In genomic region chr1:8905582-8906191, GRCh38 we compare ENCODE assay signal across 16 cellular contexts. TPM values are rescaled to one million over a fixed set of nuclear protein-coding genes. Genes with fewer than 3 reads are reported as not detected.
DNase-seq lines count a peak whose midpoint lies in the region; ATAC-seq and TF ChIP-seq lines count a peak whose summit lies in the region.
"Had no signal": no experiment of that assay in that cellular context is flagged by ENCODE, and none has a peak within 500 bp of the region (broad histone marks: within the 10 kb centered on the region; RNA-seq: fewer than 3 reads in every experiment).

No MANE protein-coding gene starts in this region.

- TF ChIP-seq CTCF in Loucy (conservative IDR thresholded peaks at IDR 0.05; ENCODE audit: low read length) (no peak), breast epithelium (IDR thresholded peaks at IDR 0.05) (no peak)

- intact Hi-C loops in breast epithelium (cut with DNase I; ENCODE audit: low total_unique reads): no loop called here

- H3K27ac ChIP-seq in ACC112 (ENCODE audit: low read depth, low read length) (peak overlapping the region; percentile 73), breast epithelium (peak overlapping the region; percentile 82 to 89), mesodermal cell (ENCODE audit: low read depth, low read length, severe bottlenecking) (peak overlapping the region; percentile 10)
- H3K27ac ChIP-seq: pancreas had no signal

- no peak for TF ChIP-seq POLR2A in breast epithelium (IDR thresholded peaks at IDR 0.05)

- WGBS in mesodermal cell (ENCODE audit: insufficient coverage in 2 of 2), 2 experiments: 91 to 99% methylated on average over 6 to 8 of the region's 9 CpGs

- H4K20me1 ChIP-seq in Loucy (ENCODE audit: insufficient read depth, low read length, poor library complexity, severe bottlenecking): no peaks in the 10 kb centered on the region

- DNase-seq in breast epithelium (ENCODE audit: low spot score in 2 of 2) (no peak), NOMO-1 treated with dmso at 0.1 percent for 144 hours (lab: John Stamatoyannopoulos, UW; ENCODE audit: unreplicated experiment) (no peak), hepatic stellate cell (ENCODE audit: low spot score) (no peak)
- DNase-seq: activated effector memory CD4-positive, alpha-beta T cell treated with Interleukin-2 at 50 U/mL for 16 hours; CD8-positive, alpha-beta memory T cell; erythroblast; left cardiac atrium; NCI-H1417; NK-92 treated with Interleukin-12 subunit alpha and Interleukin-12 subunit beta, amount 100 ng/mL, for 24 hours; pancreas had no signal

- peak overlapping the region; percentile 34; the same call in 1 of the 2 replicates for H3K4me3 ChIP-seq in ACC112 (ENCODE audit: low read depth, low read length)
- no peak overlapping the region for H3K4me3 ChIP-seq in Loucy (ENCODE audit: low read length, poor library complexity, severe bottlenecking)
- H3K4me3 ChIP-seq in breast epithelium: no peak overlapping the region
- no peak overlapping the region for H3K4me3 ChIP-seq in mesodermal cell (ENCODE audit: extremely low read depth, insufficient read depth, low read length, poor library complexity, severe bottlenecking)
- H3K4me3 ChIP-seq: pancreas had no signal

- H3K9me2 ChIP-seq in Loucy (replicated peaks; ENCODE audit: low read depth, low read length): no peaks in the 10 kb centered on the region

- H3K9ac ChIP-seq in Loucy (ENCODE audit: low read depth, low read length, poor library complexity, severe bottlenecking): no peak overlapping the region

- H3K27me3 ChIP-seq in ACC112 (ENCODE audit: insufficient read depth, low read length) (no peaks in the 10 kb centered on the region), Loucy (ENCODE audit: insufficient read depth, low read length, poor library complexity, severe bottlenecking) (no peaks in the 10 kb centered on the region), breast epithelium (no peaks in the 10 kb centered on the region)
- H3K27me3 ChIP-seq: pancreas had no signal

- no peaks in the 10 kb centered on the region for H3K9me3 ChIP-seq in Loucy (ENCODE audit: insufficient read depth, low read depth, low read length)
- no peaks in the 10 kb centered on the region for H3K9me3 ChIP-seq in breast epithelium
- no peaks in the 10 kb centered on the region for H3K9me3 ChIP-seq in mesodermal cell (ENCODE audit: control insufficient read depth, low read length)
- H3K9me3 ChIP-seq: pancreas had no signal

- H3F3A ChIP-seq in Loucy (ENCODE audit: low read depth): no peaks in the 10 kb centered on the region

- peak overlapping the region; percentile 49 for H2AFZ ChIP-seq in ACC112 (ENCODE audit: low read length, unreplicated experiment)
- 0 out of 2 replicates have a peak overlapping the region, but pooled peaks have one; percentile 0 for H2AFZ ChIP-seq in Loucy (ENCODE audit: low read length)

- no peaks in the 10 kb centered on the region for H3K79me2 ChIP-seq in ACC112 (ENCODE audit: control insufficient read depth, insufficient read depth, low read length, unreplicated experiment)
- no peaks in the 10 kb centered on the region for H3K79me2 ChIP-seq in Loucy (ENCODE audit: insufficient read depth, low read length)

- no peaks in the 10 kb centered on the region for H3K36me3 ChIP-seq in ACC112 (ENCODE audit: insufficient read depth, low read length)
- H3K36me3 ChIP-seq in Loucy (ENCODE audit: insufficient read depth, low read length): no peaks in the 10 kb centered on the region
- no peaks in the 10 kb centered on the region for H3K36me3 ChIP-seq in breast epithelium
- no peaks in the 10 kb centered on the region for H3K36me3 ChIP-seq in mesodermal cell (ENCODE audit: control insufficient read depth, insufficient read depth, low read length)
- H3K36me3 ChIP-seq: pancreas had no signal

- no peak overlapping the region for H3K4me2 ChIP-seq in Loucy (ENCODE audit: low read depth, low read length, poor library complexity, severe bottlenecking)

- no peak for ATAC-seq in GM18517 (IDR thresholded peaks at IDR 0.05; ENCODE audit: unreplicated experiment)
- no peak for ATAC-seq in GM21423 (IDR thresholded peaks at IDR 0.05; ENCODE audit: unreplicated experiment)
- ATAC-seq: pancreas had no signal

- H3K4me1 ChIP-seq in ACC112 (ENCODE audit: control insufficient read depth, insufficient read depth, low read length, unreplicated experiment) (peaks cover 33% of the 10 kb centered on the region), Loucy (ENCODE audit: insufficient read depth, low read length, poor library complexity, severe bottlenecking) (peaks cover 3% of the 10 kb centered on the region), breast epithelium (peaks cover 4 to 6% of the 10 kb centered on the region in 2 donors), mesodermal cell (ENCODE audit: control insufficient read depth, insufficient read depth, low read length, poor library complexity, severe bottlenecking) (peaks cover 23% of the 10 kb centered on the region)
- H3K4me1 ChIP-seq: pancreas had no signal

RNA-seq across cellular contexts. Expression of gene ENO1, which starts 27.2 kb away (rescaled TPM):
- total RNA-seq in breast epithelium: 100 to 1,000 TPM; 400 to 717 (median 589) TPM
- 1,433 TPM for polyA plus RNA-seq in mesodermal cell (2013, experiment 1 of 2)
- polyA plus RNA-seq in mesodermal cell (2013, experiment 2 of 2): 1,329 TPM

RNA-seq across cellular contexts. Expression of gene CA6, which starts 40.0 kb away (rescaled TPM):
- total RNA-seq in breast epithelium: not detected
- not detected for polyA plus RNA-seq in mesodermal cell (2013, experiment 1 of 2)
- not detected for polyA plus RNA-seq in mesodermal cell (2013, experiment 2 of 2)
- total RNA-seq: left cardiac atrium, pancreas, urinary bladder had no signal
- polyA plus RNA-seq: pancreas, urinary bladder had no signal

Comparison
In these comparisons a context has a peak if more than half of its experiments do, and no peak if none do; other contexts are left out.
1. H3K27ac ChIP-seq: peak in every context shown above with its lines; median percentile 86 in breast epithelium; 73 in ACC112; 10 in mesodermal cell.